In the genomic region with DNA sequence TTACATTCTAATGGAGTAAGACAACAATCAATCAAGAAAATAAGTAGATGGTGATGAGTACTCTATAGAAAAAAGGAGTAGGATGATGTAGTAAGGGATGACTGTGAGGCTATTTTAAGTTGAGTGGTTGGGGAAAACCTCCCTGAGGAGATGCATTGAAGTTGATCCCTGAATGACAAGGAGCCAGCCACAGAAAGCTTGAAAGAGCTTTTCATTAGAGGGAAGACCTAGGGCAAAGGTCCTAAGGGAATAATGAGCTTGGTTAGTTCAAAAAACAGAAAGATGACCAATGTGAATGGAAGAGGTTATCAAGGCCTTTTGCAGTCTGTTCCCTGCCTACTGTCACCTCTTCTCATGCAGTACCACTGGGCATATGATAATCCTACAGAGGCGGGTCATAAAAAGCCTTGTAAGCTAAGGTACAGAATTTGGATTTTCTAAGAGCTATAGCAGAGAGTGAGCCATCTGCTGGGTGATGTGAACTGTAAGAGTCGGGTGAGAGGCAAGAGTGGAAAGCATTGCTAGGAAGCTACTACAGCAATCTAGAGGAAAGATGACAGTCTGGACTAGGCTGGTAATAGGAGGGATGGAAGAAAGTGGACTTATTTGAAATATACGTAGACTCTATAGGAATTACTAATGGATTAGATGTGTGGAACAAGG, we compare ENCODE assay signal across 1 cellular context.
TF ChIP-seq lines count a peak whose summit lies in the region.

No MANE protein-coding gene starts in this region.

TF ChIP-seq in GM12878, 131 proteins besides CTCF, POLR2A, EP300 and RAD21 (continued from another document):
- TF ChIP-seq MLLT1 (IDR thresholded peaks at IDR 0.05): no peak
- no peak for TF ChIP-seq ZNF687 (IDR thresholded peaks at IDR 0.05)
